Comparison of ENCODE assay signal across 10 cellular contexts in the genomic region with DNA sequence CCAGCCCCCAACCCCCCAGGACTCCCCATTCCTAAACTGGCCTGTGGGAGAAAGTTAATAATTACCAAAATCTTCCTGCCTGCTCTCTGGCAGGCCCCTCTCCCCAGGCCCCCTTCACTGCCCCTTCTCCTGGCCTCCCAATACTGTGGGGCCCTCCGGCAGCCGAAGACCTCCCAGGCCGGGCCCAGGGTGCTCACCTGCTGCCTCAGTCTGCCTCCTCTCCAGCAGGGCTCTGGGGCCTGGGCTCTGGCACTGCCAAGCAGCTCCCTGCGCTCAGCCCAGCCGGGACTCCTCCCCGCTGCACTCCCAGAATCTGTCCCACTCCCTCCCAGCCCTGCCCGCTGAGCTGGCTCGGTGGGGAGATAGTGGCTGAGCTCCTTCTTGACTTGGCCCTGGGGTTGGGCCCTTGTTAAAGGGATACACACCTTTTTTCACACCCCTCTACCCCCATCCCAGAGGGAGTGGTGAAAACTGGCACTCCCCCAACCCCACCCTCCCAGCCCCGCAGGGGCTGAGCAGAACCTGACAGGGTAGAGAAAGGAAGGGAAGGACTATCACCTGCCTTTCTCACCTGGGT. TPM values are rescaled to one million over a fixed set of nuclear protein-coding genes. Genes with fewer than 3 reads are reported as not detected.
DNase-seq lines count a peak whose midpoint lies in the region; ATAC-seq, FAIRE-seq and TF ChIP-seq lines count a peak whose summit lies in the region.
"Had no signal": no experiment of that assay in that cellular context is flagged by ENCODE, and none has a peak within 500 bp of the region (broad histone marks: within the 10 kb centered on the region; RNA-seq: fewer than 3 reads in every experiment).

A gene with protein sequence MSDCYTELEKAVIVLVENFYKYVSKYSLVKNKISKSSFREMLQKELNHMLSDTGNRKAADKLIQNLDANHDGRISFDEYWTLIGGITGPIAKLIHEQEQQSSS (minus strand): TSS at position 383 of the 577 bp plus-strand sequence. CDS start 4,986 bp downstream, outside the sequence.

- WGBS in A549 (ENCODE audit: missing lambda C conversion rate) = 0% methylated on average over 4 of the region's 9 CpGs
- 26 to 27% methylated on average over 9 of the region's 9 CpGs for WGBS in esophagus, 2 donors

- intact Hi-C loops in PC-9 (cut with micrococcal nuclease; ENCODE audit: unreplicated experiment) = loop anchor here (1.0 kb wide), 1 partner anchor 20 kb away; no protein-coding TSS in a partner anchor

- no peaks in the 10 kb centered on the region for H3K9me2 ChIP-seq in PC-9 (ENCODE audit: insufficient read depth)

- ATAC-seq in A549 (peak; percentile 65 to 82), GM21528 (IDR thresholded peaks at IDR 0.05; ENCODE audit: low FRiP score, unreplicated experiment) (no peak), HG03457 (IDR thresholded peaks at IDR 0.05; ENCODE audit: unreplicated experiment) (no peak)

- H3K4me3 ChIP-seq in A549 (peak within 1 kb of the TSS; percentile 68), PC-9 (peak within 1 kb of the TSS; percentile 89), esophagus (ENCODE audit: low read depth in 1 of 2, low read length in 2 of 2) (peak within 1 kb of the TSS; percentile 76 to 93), mucosa of rectum (ENCODE audit: low read length in 2 of 2) (peak within 1 kb of the TSS; percentile 80 to 93)

- H3K79me2 ChIP-seq in PC-9 (ENCODE audit: low read depth) = peaks cover 56% of the 10 kb centered on the region

- peak within 1 kb of the TSS; percentile 95 to 96 for H3K9ac ChIP-seq in mucosa of rectum (ENCODE audit: low read depth in 1 of 2, low read length in 2 of 2)

- DNase-seq in A549 (ENCODE audit: low read depth in 1 of 2, low spot score in 1 of 2) (peak; percentile 77 to 92), PC-9 (peak; percentile 86 to 91), hippocampal formation (lab: John Stamatoyannopoulos, UW) (no peak), NCI-H2029 treated with DMSO at 0.1 percent for 48 hours (lab: John Stamatoyannopoulos, UW) (no peak)
- DNase-seq: activated B cell treated with CpG ODN at 0.5 μM for 24 hours; CD4-positive, CD25-positive, alpha-beta regulatory T cell had no signal

- H3K27ac ChIP-seq in A549 (peak within 1 kb of the TSS; percentile 91 to 96), PC-9 (peak within 1 kb of the TSS; percentile 78), esophagus (ENCODE audit: low read depth in 2 of 2, low read length in 1 of 2) (peak within 1 kb of the TSS; percentile 96 to 98), mucosa of rectum (ENCODE audit: low read depth in 2 of 2, low read length in 2 of 2) (peak within 1 kb of the TSS; percentile 94 to 95)

- BruUV-seq in PC-9 (replicated peaks; lab: Mats Ljungman, UMichigan) = no TSS peak

- no peak for FAIRE-seq in A549 (lab: Jason Lieb, UNC)

- H3K4me1 ChIP-seq in A549 (peaks cover 60% of the 10 kb centered on the region), PC-9 (replicated peaks; ENCODE audit: insufficient read depth) (peaks cover 73% of the 10 kb centered on the region), esophagus (ENCODE audit: control insufficient read depth in 2 of 2, insufficient read depth in 2 of 2, low read length in 1 of 2) (peaks cover 2 to 29% of the 10 kb centered on the region in 2 donors), mucosa of rectum (ENCODE audit: control insufficient read depth in 2 of 2, insufficient read depth in 2 of 2, low read length in 2 of 2) (peaks cover 61 to 69% of the 10 kb centered on the region in 2 donors)

- peaks cover 47% of the 10 kb centered on the region for H3F3A ChIP-seq in PC-9 (ENCODE audit: insufficient read depth, low read depth)

- peak within 1 kb of the TSS; percentile 96 for H3K4me2 ChIP-seq in A549
- H3K4me2 ChIP-seq in PC-9 = peak within 1 kb of the TSS; percentile 88

- no peaks in the 10 kb centered on the region for H4K20me1 ChIP-seq in PC-9 (ENCODE audit: insufficient read depth)

- TF ChIP-seq CTCF in A549 (IDR thresholded peaks at IDR 0.05) = no peak
- no peak for TF ChIP-seq CTCF in PC-9 (conservative IDR thresholded peaks at IDR 0.05)

- H3K36me3 ChIP-seq in PC-9 (ENCODE audit: low read depth) (peaks cover 6% of the 10 kb centered on the region), esophagus (ENCODE audit: control insufficient read depth in 2 of 2, insufficient read depth in 2 of 2, low read length in 1 of 2) (peaks cover 0 to 2% of the 10 kb centered on the region in 2 donors), mucosa of rectum (ENCODE audit: control insufficient read depth in 2 of 2, insufficient read depth in 2 of 2, low read length in 2 of 2) (peaks cover 2% of the 10 kb centered on the region in 2 donors)

- POLR2A ChIA-PET in A549 (lab: Yijun Ruan, JAX) = interaction anchor here (0.6 to 4.7 kb wide), 8 partner anchors 12 to 377 kb away, joined by 3 to 49 read pairs (median 4); a partner anchor contains a TSS
- POLR2A ChIA-PET in PC-9 (lab: Charles Lee; ENCODE audit: unreplicated experiment) = interaction anchor here (0.6 to 1.4 kb wide), 13 partner anchors 9 to 730 kb away, joined by 3 to 48 read pairs (median 4); a partner anchor contains a TSS

- H3K27me3 ChIP-seq in PC-9 (ENCODE audit: insufficient read depth, low read depth) (no peaks in the 10 kb centered on the region), esophagus (ENCODE audit: control insufficient read depth in 1 of 2, insufficient read depth in 2 of 2, low read length in 2 of 2) (no peaks in the 10 kb centered on the region), mucosa of rectum (ENCODE audit: control insufficient read depth in 2 of 2, insufficient read depth in 2 of 2, low read length in 2 of 2) (no peaks in the 10 kb centered on the region)

- CTCF ChIA-PET in A549 (lab: Yijun Ruan, JAX) = interaction anchor here (0.8 to 8.5 kb wide), 12 partner anchors 9 to 260 kb away, joined by 3 to 118 read pairs (median 6); a partner anchor contains a TSS
- CTCF ChIA-PET in PC-9 (lab: Charles Lee) = interaction anchor here (0.6 to 2.6 kb wide), 3 partner anchors 14 to 102 kb away, joined by 4 to 19 read pairs (median 8); a partner anchor contains a TSS

- peak; percentile 70 for TF ChIP-seq POLR2A in A549 (IDR thresholded peaks at IDR 0.05; ENCODE audit: low read length)

- no peak within 1 kb of the TSS for H2AFZ ChIP-seq in PC-9

- TF ChIP-seq EP300 in A549 (IDR thresholded peaks at IDR 0.05) = no peak

- TF ChIP-seq RAD21 in A549 (conservative IDR thresholded peaks at IDR 0.05 in 1 of 2, IDR thresholded peaks at IDR 0.05 in 1 of 2) = no peak

- H3K9me3 ChIP-seq in A549 (no peaks in the 10 kb centered on the region), PC-9 (ENCODE audit: insufficient read depth, low read depth) (no peaks in the 10 kb centered on the region), esophagus (ENCODE audit: control insufficient read depth in 2 of 2, insufficient read depth in 1 of 2, low read depth in 1 of 2, low read length in 1 of 2) (no peaks in the 10 kb centered on the region), mucosa of rectum (ENCODE audit: control insufficient read depth in 2 of 2, low read length in 2 of 2) (no peaks in the 10 kb centered on the region)

TF ChIP-seq in A549, 52 proteins besides CTCF, POLR2A, EP300 and RAD21:
- TF ChIP-seq EHF (CRISPR knock-in tag; IDR thresholded peaks at IDR 0.05) (no peak), KDM1A (IDR thresholded peaks at IDR 0.05; ENCODE audit: low read depth) (no peak), PHF8 (IDR thresholded peaks at IDR 0.05; ENCODE audit: borderline replicate concordance, low read depth) (peak; percentile 64; the same call in 1 of the 2 replicates), JUN (IDR thresholded peaks at IDR 0.05) (peak in 1 of 2 experiments; percentile 48; a peak in 2 of 5 replicates)
- TF ChIP-seq, protein P1, sequence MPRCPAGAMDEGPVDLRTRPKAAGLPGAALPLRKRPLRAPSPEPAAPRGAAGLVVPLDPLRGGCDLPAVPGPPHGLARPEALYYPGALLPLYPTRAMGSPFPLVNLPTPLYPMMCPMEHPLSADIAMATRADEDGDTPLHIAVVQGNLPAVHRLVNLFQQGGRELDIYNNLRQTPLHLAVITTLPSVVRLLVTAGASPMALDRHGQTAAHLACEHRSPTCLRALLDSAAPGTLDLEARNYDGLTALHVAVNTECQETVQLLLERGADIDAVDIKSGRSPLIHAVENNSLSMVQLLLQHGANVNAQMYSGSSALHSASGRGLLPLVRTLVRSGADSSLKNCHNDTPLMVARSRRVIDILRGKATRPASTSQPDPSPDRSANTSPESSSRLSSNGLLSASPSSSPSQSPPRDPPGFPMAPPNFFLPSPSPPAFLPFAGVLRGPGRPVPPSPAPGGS (IDR thresholded peaks at IDR 0.05) = 0 out of 3 replicates have a peak, but pooled peaks have one; percentile 48
- TF ChIP-seq, protein P2, sequence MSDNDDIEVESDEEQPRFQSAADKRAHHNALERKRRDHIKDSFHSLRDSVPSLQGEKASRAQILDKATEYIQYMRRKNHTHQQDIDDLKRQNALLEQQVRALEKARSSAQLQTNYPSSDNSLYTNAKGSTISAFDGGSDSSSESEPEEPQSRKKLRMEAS (IDR thresholded peaks at IDR 0.05) = peak; percentile 32; the same call in 1 of the 2 replicates
- TF ChIP-seq, protein P3, sequence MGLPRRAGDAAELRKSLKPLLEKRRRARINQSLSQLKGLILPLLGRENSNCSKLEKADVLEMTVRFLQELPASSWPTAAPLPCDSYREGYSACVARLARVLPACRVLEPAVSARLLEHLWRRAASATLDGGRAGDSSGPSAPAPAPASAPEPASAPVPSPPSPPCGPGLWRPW (IDR thresholded peaks at IDR 0.05) = no peak

RNA-seq across cellular contexts. Expression of the gene that starts here (rescaled TPM):
- polyA plus RNA-seq in A549 (2011; rRNA removed) (270 and 294 TPM in 2 replicates), A549 (2017; fragmentation: RNase III; extraction: RNeasy Plus Mini Kit Qiagen cat#74134 plus additional on column Dnase treatment) (259 to 298 TPM (median 290 TPM) in 3 replicates), esophagus (1,000 to 10,000 TPM; 2,016 to 2,151 TPM)
- polyA plus RNA-seq in A549 (2012; cell fraction: cytosol; rRNA removed) = 423 and 469 TPM in 2 replicates
- 222 and 228 TPM in 2 replicates for polyA plus RNA-seq in A549 (2012; cell fraction: nucleus; rRNA removed)
- polyA minus RNA-seq in A549 (2011; rRNA and poly(A)+ RNA removed) = 146 and 182 TPM in 2 replicates
- 226 and 276 TPM in 2 replicates for total RNA-seq in PC-9 (2021)
- total RNA-seq: activated B cell treated with CpG ODN at 0.5 μM for 24 hours; CD4-positive, CD25-positive, alpha-beta regulatory T cell had no signal
- polyA plus RNA-seq: CD4-positive, CD25-positive, alpha-beta regulatory T cell had no signal

Comparison
In these comparisons a context has a peak if more than half of its experiments do, and no peak if none do; other contexts are left out.
1. RNA of the gene that starts here (polyA plus RNA-seq): 2,016 to 2,151 TPM in esophagus; 222 to 469 TPM in A549; every median in the first group is over 4 times any median in the second.
2. ATAC-seq: peak in A549 (2 of 2); none in GM21528 (single experiment) and HG03457 (single experiment).
3. DNase-seq: peak in A549 (2 of 2) and PC-9 (2 of 2); none in hippocampal formation (0 of 2) and NCI-H2029 treated with DMSO at 0.1 percent for 48 hours (single experiment).
4. Peak in every context shown above with its lines, with median percentiles within 50 percentile points of each other: H3K27ac ChIP-seq and H3K4me3 ChIP-seq.